12 cellular contexts compared by ENCODE assay signal in the genomic region with DNA sequence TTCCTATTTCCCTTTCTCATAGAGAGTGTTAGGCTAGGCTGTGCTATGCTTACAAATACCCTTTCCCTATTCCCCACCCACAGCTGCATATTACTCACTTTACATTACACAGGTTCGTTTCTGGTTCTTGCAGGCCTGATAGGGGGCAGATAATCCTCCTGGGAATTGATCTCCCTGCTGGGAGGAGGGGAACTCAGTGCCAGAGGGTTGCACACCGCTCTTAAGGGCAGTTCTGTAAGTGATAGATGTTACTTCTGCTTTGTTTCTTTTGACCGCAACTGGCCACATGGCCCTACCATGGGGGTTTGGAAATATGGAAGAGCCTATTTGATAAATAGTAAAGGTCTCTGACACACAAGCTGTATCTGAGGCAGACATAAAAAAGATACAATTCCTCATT. TPM values are rescaled to one million over a fixed set of nuclear protein-coding genes. Genes with fewer than 3 reads are reported as not detected.
"Had no signal": no experiment of that assay in that cellular context is flagged by ENCODE, and none has a peak within 500 bp of the region (broad histone marks: within the 10 kb centered on the region; RNA-seq: fewer than 3 reads in every experiment).

No MANE protein-coding gene starts in this region.

- H3K4me3 ChIP-seq: lower lobe of right lung had no signal

- H3K9me3 Mint-ChIP-seq: activated CD4-positive, alpha-beta memory T cell treated with anti-CD3 and anti-CD28 coated beads, Interleukin-2, amount 10 ng/mL, durations not matched to agents 7 days and 5 days; activated T-cell treated with anti-CD3 and anti-CD28 coated beads, Interleukin-2, amount 50 U/mL, for 72 hours; mesothelial cell of epicardium had no signal

- DNase-seq: activated CD4-positive, alpha-beta memory T cell treated with anti-CD3 and anti-CD28 coated beads, Interleukin-2, amount 10 ng/mL, durations not matched to agents 7 days and 5 days; activated T-cell treated with anti-CD3 and anti-CD28 coated beads, Interleukin-2, amount 50 U/mL, for 72 hours; aorta; left cardiac atrium; lower lobe of right lung; right cardiac atrium; stimulated activated naive CD4-positive, alpha-beta T cell; substantia nigra; trophoblast cell had no signal

- H3K4me1 ChIP-seq: lower lobe of right lung had no signal

- H3K9me3 ChIP-seq: lower lobe of right lung had no signal

- H3K36me3 Mint-ChIP-seq: mesothelial cell of epicardium had no signal

- H3K36me3 ChIP-seq: lower lobe of right lung had no signal

- H3K4me1 Mint-ChIP-seq: activated CD4-positive, alpha-beta memory T cell treated with anti-CD3 and anti-CD28 coated beads, Interleukin-2, amount 10 ng/mL, durations not matched to agents 7 days and 5 days had no signal

- ATAC-seq: activated T-cell treated with anti-CD3 and anti-CD28 coated beads, Interleukin-2, amount 50 U/mL, for 72 hours; left cardiac atrium; lower lobe of right lung; right cardiac atrium had no signal

- H3K27me3 Mint-ChIP-seq: activated CD4-positive, alpha-beta memory T cell treated with anti-CD3 and anti-CD28 coated beads, Interleukin-2, amount 10 ng/mL, durations not matched to agents 7 days and 5 days had no signal

- H3K27ac ChIP-seq: lower lobe of right lung had no signal

- H3K27ac Mint-ChIP-seq: activated CD4-positive, alpha-beta memory T cell treated with anti-CD3 and anti-CD28 coated beads, Interleukin-2, amount 10 ng/mL, durations not matched to agents 7 days and 5 days; activated T-cell treated with anti-CD3 and anti-CD28 coated beads, Interleukin-2, amount 50 U/mL, for 72 hours; mesothelial cell of epicardium had no signal

- H3K4me3 Mint-ChIP-seq: activated CD4-positive, alpha-beta memory T cell treated with anti-CD3 and anti-CD28 coated beads, Interleukin-2, amount 10 ng/mL, durations not matched to agents 7 days and 5 days; activated T-cell treated with anti-CD3 and anti-CD28 coated beads, Interleukin-2, amount 50 U/mL, for 72 hours; mesothelial cell of epicardium had no signal

RNA-seq across cellular contexts. Expression of a gene that starts 54.0 kb away (rescaled TPM):
- total RNA-seq: bronchial epithelial cell, dermis microvascular lymphatic vessel endothelial cell had no signal
